Comparison of ENCODE assay signal across 13 cellular contexts in the genomic region with DNA sequence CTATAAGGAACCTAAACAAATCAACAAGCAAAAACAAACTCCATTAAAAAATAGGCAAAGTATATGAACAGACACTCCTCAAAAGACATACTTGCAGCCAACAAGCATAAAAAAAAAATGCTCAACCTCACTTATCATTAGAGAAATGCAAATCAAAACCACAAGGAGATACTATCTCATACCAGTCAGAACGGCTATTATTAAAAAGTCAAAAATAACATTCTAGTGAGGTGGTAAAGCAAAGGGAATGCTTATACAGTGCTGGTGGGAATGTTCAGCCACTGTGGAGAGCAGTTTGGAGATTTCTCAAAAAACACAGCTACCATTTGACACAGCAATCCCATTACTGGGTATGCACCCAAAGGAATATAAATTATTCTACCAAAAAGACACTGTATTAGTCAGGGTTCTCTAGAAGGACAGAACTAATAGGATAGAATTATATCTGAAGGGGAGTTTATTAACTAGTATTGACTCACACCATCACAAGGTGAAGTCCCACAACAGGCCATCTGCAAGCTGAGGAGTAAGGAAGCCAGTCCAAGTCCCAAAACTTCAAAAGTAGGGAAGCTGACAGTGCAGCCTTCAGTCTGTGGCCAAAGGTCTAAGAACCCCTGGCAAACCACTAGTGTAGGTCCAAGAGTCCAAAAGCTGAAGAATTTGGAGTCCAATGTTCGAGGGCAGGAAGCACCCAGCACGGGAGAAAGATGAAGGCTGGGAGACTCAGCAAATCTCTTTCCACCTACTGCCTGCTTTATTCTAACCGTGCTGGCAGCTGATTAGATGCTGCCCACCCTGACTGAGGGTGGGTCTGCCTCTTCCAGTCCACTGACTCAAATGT.
DNase-seq lines count a peak whose midpoint lies in the region; ATAC-seq and TF ChIP-seq lines count a peak whose summit lies in the region.
"Had no signal": no experiment of that assay in that cellular context is flagged by ENCODE, and none has a peak within 500 bp of the region (broad histone marks: within the 10 kb centered on the region; RNA-seq: fewer than 3 reads in every experiment).

No MANE protein-coding gene starts in this region.

- no peaks in the 10 kb centered on the region for H3K79me2 ChIP-seq in GM23248 (ENCODE audit: insufficient read depth)

- TF ChIP-seq CTCF in kidney epithelial cell (IDR thresholded peaks at IDR 0.05; ENCODE audit: insufficient read depth, low read length, poor library complexity, severe bottlenecking) (no peak), natural killer cell (IDR thresholded peaks at IDR 0.05) (no peak)

- no peak overlapping the region for H2AFZ ChIP-seq in GM23248

- H3F3A ChIP-seq in GM23248 (ENCODE audit: insufficient read depth), result no peaks in the 10 kb centered on the region

- in situ Hi-C loops in GM23248 (cut with MboI), result no loop called here

- H3K9ac ChIP-seq in GM23248, result no peak overlapping the region
- H3K9ac ChIP-seq: BLaER1 treated with 17β-estradiol and CSF1 and Interleukin-3, amounts not matched to agents 10 nM and 100 nM had no signal

- H3K4me2 ChIP-seq in GM23248 (ENCODE audit: unreplicated experiment), result no peak overlapping the region

- H3K36me3 ChIP-seq in GM23248 (ENCODE audit: low read depth), result no peaks in the 10 kb centered on the region
- H3K36me3 ChIP-seq in kidney epithelial cell (ENCODE audit: control insufficient read depth, insufficient read depth, low read length), result no peaks in the 10 kb centered on the region
- H3K36me3 ChIP-seq: BLaER1 treated with 17β-estradiol and CSF1 and Interleukin-3, amounts not matched to agents 10 nM and 100 nM had no signal

- H4K20me1 ChIP-seq in GM23248 (ENCODE audit: insufficient read depth), result no peaks in the 10 kb centered on the region
- H4K20me1 ChIP-seq: BLaER1 treated with 17β-estradiol and CSF1 and Interleukin-3, amounts not matched to agents 10 nM and 100 nM had no signal

- H3K27me3 ChIP-seq in GM23248 (replicated peaks; ENCODE audit: insufficient read depth), result 0 out of 2 replicates have a peak, but pooled peaks cover under 1% of the 10 kb centered on the region
- H3K27me3 ChIP-seq in kidney epithelial cell (ENCODE audit: control insufficient read depth, insufficient read depth, low read length), result no peaks in the 10 kb centered on the region
- H3K27me3 ChIP-seq: BLaER1 treated with 17β-estradiol and CSF1 and Interleukin-3, amounts not matched to agents 10 nM and 100 nM had no signal

- peaks cover 0 to 8% of the 10 kb centered on the region in 2 donors for H3K27me3 Mint-ChIP-seq in natural killer cell (ENCODE audit: low read depth in 2 of 2)
- H3K27me3 Mint-ChIP-seq in activated naive CD8-positive, alpha-beta T cell treated with anti-CD3 and anti-CD28 coated beads, Interleukin-2, amount 50 U/mL, for 24 hours, result no peaks in the 10 kb centered on the region

- WGBS in GM23248 (ENCODE audit: low coverage in 1 of 2, low lambda C conversion rate in 2 of 2, missing lambda C conversion rate in 2 of 2), 2 experiments, result 60 to 67% methylated on average over 4 of the region's 4 CpGs

- H3K4me1 Mint-ChIP-seq in natural killer cell, result no peaks in the 10 kb centered on the region
- H3K4me1 Mint-ChIP-seq in activated naive CD8-positive, alpha-beta T cell treated with anti-CD3 and anti-CD28 coated beads, Interleukin-2, amount 50 U/mL, for 24 hours, result peaks cover 7% of the 10 kb centered on the region

- no peak overlapping the region for H3K4me3 Mint-ChIP-seq in natural killer cell
- H3K4me3 Mint-ChIP-seq in activated naive CD8-positive, alpha-beta T cell treated with anti-CD3 and anti-CD28 coated beads, Interleukin-2, amount 50 U/mL, for 24 hours, result no peak overlapping the region
- H3K4me3 Mint-ChIP-seq: activated B cell treated with CpG ODN at 0.5 μM for 24 hours had no signal

- no peak overlapping the region for H3K27ac ChIP-seq in GM23248
- H3K27ac ChIP-seq: BLaER1 treated with 17β-estradiol and CSF1 and Interleukin-3, amounts not matched to agents 10 nM and 100 nM had no signal

- intact Hi-C loops in natural killer cell (cut with micrococcal nuclease), result no loop called here

- H3K27ac Mint-ChIP-seq in natural killer cell, result no peak overlapping the region
- H3K27ac Mint-ChIP-seq in activated naive CD8-positive, alpha-beta T cell treated with anti-CD3 and anti-CD28 coated beads, Interleukin-2, amount 50 U/mL, for 24 hours, result no peak overlapping the region
- H3K27ac Mint-ChIP-seq: activated B cell treated with CpG ODN at 0.5 μM for 24 hours had no signal

- H3K36me3 Mint-ChIP-seq in natural killer cell, result no peaks in the 10 kb centered on the region
- no peaks in the 10 kb centered on the region for H3K36me3 Mint-ChIP-seq in activated naive CD8-positive, alpha-beta T cell treated with anti-CD3 and anti-CD28 coated beads, Interleukin-2, amount 50 U/mL, for 24 hours (ENCODE audit: low read depth)

- H3K9me2 ChIP-seq in GM23248 (ENCODE audit: insufficient read depth), result no peaks in the 10 kb centered on the region

- H3K4me1 ChIP-seq in GM23248 (ENCODE audit: insufficient read depth), result peaks cover 6% of the 10 kb centered on the region; the same call in 1 of the 2 replicates

- H3K4me3 ChIP-seq in GM23248 (no peak overlapping the region), kidney epithelial cell (ENCODE audit: low read depth, low read length) (no peak overlapping the region)
- H3K4me3 ChIP-seq: BLaER1 treated with 17β-estradiol and CSF1 and Interleukin-3, amounts not matched to agents 10 nM and 100 nM had no signal

- ATAC-seq in GM18498 (IDR thresholded peaks at IDR 0.05; ENCODE audit: unreplicated experiment), result peak; percentile 73
- no peak for ATAC-seq in natural killer cell
- no peak for ATAC-seq in activated naive CD8-positive, alpha-beta T cell treated with anti-CD3 and anti-CD28 coated beads, Interleukin-2, amount 50 U/mL, for 24 hours

- DNase-seq in GM23248 (peak; percentile 13), M059J (ENCODE audit: low read depth) (peak; percentile 77), kidney epithelial cell (ENCODE audit: low read depth) (peak; percentile 5), natural killer cell (no peak)
- no peak for DNase-seq in activated naive CD8-positive, alpha-beta T cell treated with anti-CD3 and anti-CD28 coated beads, Interleukin-2, amount 50 U/mL, for 24 hours
- DNase-seq in activated T-cell treated with anti-CD3 and anti-CD28 coated beads, Interleukin-2, amount 50 U/mL, for 48 hours, result no peak
- DNase-seq in activated naive CD4-positive, alpha-beta T cell treated with anti-CD3 and anti-CD28 coated beads, Interleukin-2, amount 50 U/mL, for 16 hours, result no peak
- DNase-seq: activated B cell treated with CpG ODN at 0.5 μM for 24 hours; MV-4-11; NCI-H2171; stimulated activated CD4-positive, alpha-beta T cell treated with anti-CD3 and anti-CD28 coated beads, Interleukin-2, amount 100 ng/mL, for 24 hours had no signal

- no peaks in the 10 kb centered on the region for H3K9me3 ChIP-seq in GM23248 (ENCODE audit: low read depth)

- no peaks in the 10 kb centered on the region for H3K9me3 Mint-ChIP-seq in natural killer cell
- no peaks in the 10 kb centered on the region for H3K9me3 Mint-ChIP-seq in activated naive CD8-positive, alpha-beta T cell treated with anti-CD3 and anti-CD28 coated beads, Interleukin-2, amount 50 U/mL, for 24 hours

Comparison
In these comparisons a context has a peak if more than half of its experiments do, and no peak if none do; other contexts are left out.
1. DNase-seq: peak in GM23248 (single experiment), M059J (single experiment) and kidney epithelial cell (single experiment); none in natural killer cell (single experiment), activated naive CD8-positive, alpha-beta T cell treated with anti-CD3 and anti-CD28 coated beads, Interleukin-2, amount 50 U/mL, for 24 hours (single experiment), activated T-cell treated with anti-CD3 and anti-CD28 coated beads, Interleukin-2, amount 50 U/mL, for 48 hours (0 of 2) and activated naive CD4-positive, alpha-beta T cell treated with anti-CD3 and anti-CD28 coated beads, Interleukin-2, amount 50 U/mL, for 16 hours (single experiment).